In the genomic region with DNA sequence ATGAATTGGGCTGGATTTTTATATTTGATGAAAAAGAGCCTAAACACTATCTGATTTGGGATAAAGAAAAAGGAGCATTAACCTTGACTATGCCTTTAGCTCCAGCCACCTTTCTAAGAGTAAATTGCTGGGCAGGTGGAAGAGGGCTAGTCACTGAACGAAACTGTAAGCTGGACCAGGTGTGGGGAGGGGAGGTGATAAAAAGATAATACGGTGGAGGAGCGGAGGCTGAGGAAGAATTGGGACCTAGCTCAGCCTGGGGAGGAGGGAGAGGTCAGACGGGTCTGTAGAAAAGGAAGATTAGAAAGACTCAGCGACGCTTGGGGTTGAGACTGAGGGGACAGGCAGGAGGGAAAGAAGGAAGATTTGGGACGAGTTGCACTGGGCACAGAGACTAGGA, we compare ENCODE assay signal across 7 cellular contexts. TPM values are rescaled to one million over a fixed set of nuclear protein-coding genes. Genes with fewer than 3 reads are reported as not detected.
"Had no signal": no experiment of that assay in that cellular context is flagged by ENCODE, and none has a peak within 500 bp of the region (broad histone marks: within the 10 kb centered on the region; RNA-seq: fewer than 3 reads in every experiment).

No MANE protein-coding gene starts in this region.

RNA-seq across cellular contexts. Expression of a gene that starts 27.5 kb away (rescaled TPM):
- total RNA-seq: activated B cell treated with CpG ODN at 0.5 μM for 24 hours; activated CD4-positive, alpha-beta memory T cell treated with anti-CD3 and anti-CD28 coated beads for 36 hours; activated CD8-positive, alpha-beta memory T cell treated with anti-CD3 and anti-CD28 coated beads for 36 hours; activated naive CD4-positive, alpha-beta T cell treated with anti-CD3 and anti-CD28 coated beads for 36 hours; activated naive CD8-positive, alpha-beta T cell treated with anti-CD3 and anti-CD28 coated beads for 36 hours; activated T-helper 1 cell treated with anti-CD3 and anti-CD28 coated beads, Interleukin-12 subunit alpha, Interleukin-12 subunit beta, Interleukin-2, Interleukin-4 antibody, amounts not matched to agents 30 ng/mL and 10 ng/mL and 1 ng/mL, durations not matched to agents 14 hours and 24 hours and 36 hours; breast epithelium had no signal
